In the genomic region with DNA sequence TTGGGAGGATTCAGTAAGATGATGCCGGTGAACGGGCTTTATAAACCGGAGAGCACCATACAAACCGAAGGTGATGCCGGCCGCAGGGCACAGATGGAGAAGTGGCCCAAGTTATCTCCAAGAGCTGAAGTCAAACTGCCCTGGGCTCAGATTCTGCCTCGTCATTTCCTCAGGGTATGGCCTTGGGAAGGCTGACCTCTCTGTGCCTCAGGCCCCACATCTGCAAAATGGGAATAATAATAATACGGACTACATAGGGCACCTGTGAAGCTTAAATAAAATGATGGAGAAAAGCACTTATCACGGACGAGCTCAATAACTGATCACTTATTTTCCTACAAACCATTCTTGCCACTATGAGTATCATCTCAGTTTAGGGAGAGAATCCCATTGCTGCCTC, we compare ENCODE assay signal across 26 cellular contexts. TPM values are rescaled to one million over a fixed set of nuclear protein-coding genes. Genes with fewer than 3 reads are reported as not detected.
"Had no signal": no experiment of that assay in that cellular context is flagged by ENCODE, and none has a peak within 500 bp of the region (broad histone marks: within the 10 kb centered on the region; RNA-seq: fewer than 3 reads in every experiment).

No MANE protein-coding gene starts in this region.

- ATAC-seq: effector memory CD8-positive, alpha-beta T cell; esophagus mucosa; gastrocnemius medialis; heart right ventricle; left cardiac atrium; left lung; left ventricle myocardium superior; lower lobe of right lung had no signal

- H3K36me3 ChIP-seq: esophagus squamous epithelium, gastrocnemius medialis, left lung, lower lobe of right lung had no signal

- H3K4me1 ChIP-seq: esophagus squamous epithelium, gastrocnemius medialis, heart right ventricle, left lung, lower lobe of right lung had no signal

- FAIRE-seq: colon, endometrium, islet of Langerhans, keratinocyte had no signal

- H3K27me3 ChIP-seq: left lung had no signal

- H3K27ac ChIP-seq: coronary artery, epithelial cell of prostate, esophagus squamous epithelium, gastrocnemius medialis, heart right ventricle, left lung, lower lobe of right lung had no signal

- H3K9me3 ChIP-seq: esophagus squamous epithelium, gastrocnemius medialis, heart right ventricle, left lung, lower lobe of right lung had no signal

- H3K4me3 ChIP-seq: coronary artery, esophagus squamous epithelium, gastrocnemius medialis, heart right ventricle, left lung, lower lobe of right lung had no signal

- DNase-seq: dermis blood vessel endothelial cell; effector CD8-positive, alpha-beta T cell; effector memory CD8-positive, alpha-beta T cell; endodermal cell; erythroblast; esophagus squamous epithelium; foreskin fibroblast; foreskin melanocyte; gastrocnemius medialis; glutamatergic neuron; heart right ventricle; hippocampal formation; left cardiac atrium; left lung; left ventricle myocardium superior; lower lobe of right lung; mesenchymal stem cell had no signal

RNA-seq across cellular contexts. Expression of gene DSCAML1, which starts 29.9 kb away (rescaled TPM):
- total RNA-seq: chondrocyte, esophagus mucosa, glomerular endothelial cell had no signal
- polyA plus RNA-seq: keratinocyte had no signal

RNA-seq across cellular contexts. Expression of gene FXYD2, which starts 57.5 kb away (rescaled TPM):
- total RNA-seq: chondrocyte, esophagus mucosa had no signal
- polyA plus RNA-seq: keratinocyte had no signal
